ENCODE assay signal across 9 cellular contexts in genomic region chr19:12825259-12826131, GRCh38. TPM values are rescaled to one million over a fixed set of nuclear protein-coding genes. Genes with fewer than 3 reads are reported as not detected.
DNase-seq lines count a peak whose midpoint lies in the region; ATAC-seq and TF ChIP-seq lines count a peak whose summit lies in the region.
"Had no signal": no experiment of that assay in that cellular context is flagged by ENCODE, and none has a peak within 500 bp of the region (broad histone marks: within the 10 kb centered on the region; RNA-seq: fewer than 3 reads in every experiment).

No MANE protein-coding gene starts in this region.

- TF ChIP-seq EP300 in SK-N-SH (IDR thresholded peaks at IDR 0.05; ENCODE audit: borderline replicate concordance in 1 of 2, low read depth in 1 of 2, low read length in 1 of 2): no peak

- TF ChIP-seq RAD21 in SK-N-SH (IDR thresholded peaks at IDR 0.05; ENCODE audit: low read length): peak; percentile 36

- H3K27ac ChIP-seq in SK-N-SH (ENCODE audit: low read depth in 2 of 2, low read length in 1 of 2) (no peak overlapping the region), hepatocyte (no peak overlapping the region)
- H3K27ac ChIP-seq: gastroesophageal sphincter had no signal

- H4K20me1 ChIP-seq in SK-N-SH (ENCODE audit: insufficient read depth): no peaks in the 10 kb centered on the region
- no peaks in the 10 kb centered on the region for H4K20me1 ChIP-seq in hepatocyte (ENCODE audit: insufficient read depth, poor library complexity, severe bottlenecking)

- no peak overlapping the region for H3K9ac ChIP-seq in SK-N-SH

- POLR2A ChIA-PET in SK-N-SH (lab: Yijun Ruan, JAX): no interaction called here

- ATAC-seq in HG02938 (IDR thresholded peaks at IDR 0.05; ENCODE audit: unreplicated experiment) (no peak), HG02852 (IDR thresholded peaks at IDR 0.05; ENCODE audit: unreplicated experiment) (no peak)
- ATAC-seq: gastroesophageal sphincter had no signal

- DNase-seq in stimulated activated CD4-positive, alpha-beta T cell treated with anti-CD3 and anti-CD28 coated beads, Interleukin-15, amount 100 ng/mL, for 24 hours: peak; percentile 63
- no peak for DNase-seq in stimulated activated CD4-positive, alpha-beta T cell treated with anti-CD3 and anti-CD28 coated beads, Interleukin-1b, Interleukin-23, amount 100 ng/mL, for 48 hours
- DNase-seq in SK-N-SH: peak; percentile 88
- peak; percentile 54 for DNase-seq in hepatocyte (ENCODE audit: low spot score)
- no peak for DNase-seq in NCI-H2171 treated with DMSO at 0.1 percent for 48 hours (lab: John Stamatoyannopoulos, UW)
- no peak for DNase-seq in HCEC 1CT

- peak; percentile 48 for TF ChIP-seq CTCF in SK-N-SH (IDR thresholded peaks at IDR 0.05)
- TF ChIP-seq CTCF in hepatocyte (IDR thresholded peaks at IDR 0.05; ENCODE audit: poor library complexity): peak; percentile 51

- H3K27me3 ChIP-seq in SK-N-SH (ENCODE audit: insufficient read depth): no peaks in the 10 kb centered on the region
- H3K27me3 ChIP-seq in hepatocyte: peaks cover 34% of the 10 kb centered on the region

- H3K9me2 ChIP-seq in SK-N-SH (no peaks in the 10 kb centered on the region), hepatocyte (replicated peaks; ENCODE audit: insufficient read depth) (no peaks in the 10 kb centered on the region)

- H3K4me2 ChIP-seq in SK-N-SH (no peak overlapping the region), hepatocyte (peak overlapping the region; percentile 65)

- H3K4me1 ChIP-seq in SK-N-SH (ENCODE audit: control insufficient read depth in 1 of 2, insufficient read depth in 2 of 2, low read depth in 1 of 2, low read length in 1 of 2) (peaks cover 0 to 8% of the 10 kb centered on the region in 2 experiments; a peak in 1 of 4 replicates), hepatocyte (ENCODE audit: insufficient read depth) (no peaks in the 10 kb centered on the region)

- CTCF ChIA-PET in SK-N-SH (lab: Yijun Ruan, JAX): interaction anchor here (0.5 to 5.4 kb wide), 18 partner anchors 11 to 103 kb away, joined by 3 to 48 read pairs (median 4); partner anchors contain the start of genes DNASE2, MAST1, RNASEH2A and THSD8

- no peaks in the 10 kb centered on the region for H3F3A ChIP-seq in SK-N-SH (replicated peaks; ENCODE audit: insufficient read depth)

- H3K36me3 ChIP-seq in SK-N-SH (replicated peaks in 1 of 2; ENCODE audit: control insufficient read depth in 1 of 2, insufficient read depth in 2 of 2, low read length in 1 of 2) (no peaks in the 10 kb centered on the region), hepatocyte (replicated peaks; ENCODE audit: insufficient read depth, low read depth) (no peaks in the 10 kb centered on the region)
- H3K36me3 ChIP-seq: gastroesophageal sphincter had no signal

- H3K79me2 ChIP-seq in SK-N-SH (ENCODE audit: insufficient read depth): no peaks in the 10 kb centered on the region
- H3K79me2 ChIP-seq in hepatocyte: no peaks in the 10 kb centered on the region

- WGBS in SK-N-SH (ENCODE audit: low lambda C conversion rate): 36% methylated on average over 32 of the region's 46 CpGs
- WGBS in hepatocyte (ENCODE audit: low lambda C conversion rate, missing lambda C conversion rate): 10% methylated on average over 32 of the region's 46 CpGs

- no peaks in the 10 kb centered on the region for H3K9me3 ChIP-seq in SK-N-SH
- no peaks in the 10 kb centered on the region for H3K9me3 ChIP-seq in hepatocyte (ENCODE audit: low read depth)

- H3K4me3 ChIP-seq in SK-N-SH (ENCODE audit: low read depth in 2 of 2, low read length in 1 of 2) (peak overlapping the region in 1 of 2 experiments; percentile 15; a peak in 1 of 4 replicates), hepatocyte (no peak overlapping the region)
- H3K4me3 ChIP-seq: gastroesophageal sphincter had no signal

- H2AFZ ChIP-seq in SK-N-SH (ENCODE audit: low read depth) (no peak overlapping the region), hepatocyte (no peak overlapping the region)

TF ChIP-seq in SK-N-SH, 30 proteins besides CTCF, POLR2A, EP300 and RAD21 (continues in another document):
- TF ChIP-seq SMC3 (IDR thresholded peaks at IDR 0.05; ENCODE audit: low read depth, low read length): peak; percentile 9; the same call in 1 of the 2 replicates
- TF ChIP-seq ELF1 (IDR thresholded peaks at IDR 0.05): no peak
- peak; percentile 50 for TF ChIP-seq MAX (IDR thresholded peaks at IDR 0.05; ENCODE audit: low read depth)
- TF ChIP-seq CHD2 (IDR thresholded peaks at IDR 0.05; ENCODE audit: low read length, partially characterized antibody): no peak
- no peak for TF ChIP-seq NFIC (IDR thresholded peaks at IDR 0.05; ENCODE audit: borderline replicate concordance)
- TF ChIP-seq SIN3A (IDR thresholded peaks at IDR 0.05; ENCODE audit: borderline replicate concordance, low read depth, low read length): no peak
- TF ChIP-seq TEAD4 (IDR thresholded peaks at IDR 0.05; ENCODE audit: borderline replicate concordance, insufficient read depth): no peak
- no peak for TF ChIP-seq YY1 (IDR thresholded peaks at IDR 0.05; ENCODE audit: low read depth)
- TF ChIP-seq, protein P1, sequence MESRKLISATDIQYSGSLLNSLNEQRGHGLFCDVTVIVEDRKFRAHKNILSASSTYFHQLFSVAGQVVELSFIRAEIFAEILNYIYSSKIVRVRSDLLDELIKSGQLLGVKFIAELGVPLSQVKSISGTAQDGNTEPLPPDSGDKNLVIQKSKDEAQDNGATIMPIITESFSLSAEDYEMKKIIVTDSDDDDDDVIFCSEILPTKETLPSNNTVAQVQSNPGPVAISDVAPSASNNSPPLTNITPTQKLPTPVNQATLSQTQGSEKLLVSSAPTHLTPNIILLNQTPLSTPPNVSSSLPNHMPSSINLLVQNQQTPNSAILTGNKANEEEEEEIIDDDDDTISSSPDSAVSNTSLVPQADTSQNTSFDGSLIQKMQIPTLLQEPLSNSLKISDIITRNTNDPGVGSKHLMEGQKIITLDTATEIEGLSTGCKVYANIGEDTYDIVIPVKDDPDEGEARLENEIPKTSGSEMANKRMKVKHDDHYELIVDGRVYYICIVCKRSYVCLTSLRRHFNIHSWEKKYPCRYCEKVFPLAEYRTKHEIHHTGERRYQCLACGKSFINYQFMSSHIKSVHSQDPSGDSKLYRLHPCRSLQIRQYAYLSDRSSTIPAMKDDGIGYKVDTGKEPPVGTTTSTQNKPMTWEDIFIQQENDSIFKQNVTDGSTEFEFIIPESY (IDR thresholded peaks at IDR 0.05; ENCODE audit: borderline replicate concordance, low read depth): no peak
- no peak for TF ChIP-seq RFX5 (IDR thresholded peaks at IDR 0.05; ENCODE audit: low read length)
- no peak for TF ChIP-seq GABPA (IDR thresholded peaks at IDR 0.05; ENCODE audit: low read depth)
- no peak for TF ChIP-seq TAF1 (IDR thresholded peaks at IDR 0.05; ENCODE audit: borderline replicate concordance, low read depth, low read length)
- no peak for TF ChIP-seq FOXJ3 (CRISPR knock-in tag; IDR thresholded peaks at IDR 0.05)
- TF ChIP-seq, protein P2, sequence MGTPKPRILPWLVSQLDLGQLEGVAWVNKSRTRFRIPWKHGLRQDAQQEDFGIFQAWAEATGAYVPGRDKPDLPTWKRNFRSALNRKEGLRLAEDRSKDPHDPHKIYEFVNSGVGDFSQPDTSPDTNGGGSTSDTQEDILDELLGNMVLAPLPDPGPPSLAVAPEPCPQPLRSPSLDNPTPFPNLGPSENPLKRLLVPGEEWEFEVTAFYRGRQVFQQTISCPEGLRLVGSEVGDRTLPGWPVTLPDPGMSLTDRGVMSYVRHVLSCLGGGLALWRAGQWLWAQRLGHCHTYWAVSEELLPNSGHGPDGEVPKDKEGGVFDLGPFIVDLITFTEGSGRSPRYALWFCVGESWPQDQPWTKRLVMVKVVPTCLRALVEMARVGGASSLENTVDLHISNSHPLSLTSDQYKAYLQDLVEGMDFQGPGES (IDR thresholded peaks at IDR 0.05; ENCODE audit: low read depth, low read length): no peak
- TF ChIP-seq USF1 (IDR thresholded peaks at IDR 0.05; ENCODE audit: borderline replicate concordance, low read depth): no peak
- TF ChIP-seq FOXM1 (IDR thresholded peaks at IDR 0.05; ENCODE audit: low read depth): no peak
- TF ChIP-seq FOSL2 (IDR thresholded peaks at IDR 0.05; ENCODE audit: borderline replicate concordance, low read depth): no peak

RNA-seq across cellular contexts. Expression of gene RTBDN, which starts 8.9 kb away (rescaled TPM):
- polyA plus RNA-seq in SK-N-SH (2012; rRNA removed): 0.47 and 0.72 TPM in 2 replicates
- 0.23 and 0.55 TPM in 2 replicates for polyA plus RNA-seq in SK-N-SH (2012; cell fraction: cytosol; rRNA removed)
- 0.27 and 0.31 TPM in 2 replicates for polyA plus RNA-seq in SK-N-SH (2012; cell fraction: nucleus; rRNA removed)
- total RNA-seq in hepatocyte: 0.32 TPM in 1 of 2 replicates, not detected in the other
- polyA plus RNA-seq in hepatocyte: 0.36 TPM in 1 of 2 replicates, not detected in the other

RNA-seq across cellular contexts. Expression of gene MAST1, which starts 12.8 kb away (rescaled TPM):
- polyA plus RNA-seq in SK-N-SH (2012; rRNA removed) (4.3 and 9.7 TPM in 2 replicates), hepatocyte (0.22 and 0.54 TPM in 2 replicates)
- 3.2 and 7.2 TPM in 2 replicates for polyA plus RNA-seq in SK-N-SH (2012; cell fraction: cytosol; rRNA removed)
- polyA plus RNA-seq in SK-N-SH (2012; cell fraction: nucleus; rRNA removed): 37.5 and 48.1 TPM in 2 replicates
- total RNA-seq in hepatocyte: 0.20 and 0.32 TPM in 2 replicates

RNA-seq across cellular contexts. Expression of gene RNASEH2A, which starts 19.1 kb away (rescaled TPM):
- polyA plus RNA-seq in SK-N-SH (2012; rRNA removed): 35.2 and 48.1 TPM in 2 replicates
- 29.8 and 35.8 TPM in 2 replicates for polyA plus RNA-seq in SK-N-SH (2012; cell fraction: cytosol; rRNA removed)
- 33.6 and 59.2 TPM in 2 replicates for polyA plus RNA-seq in SK-N-SH (2012; cell fraction: nucleus; rRNA removed)
- 8.3 and 9.3 TPM in 2 replicates for total RNA-seq in hepatocyte
- 20.4 and 25.7 TPM in 2 replicates for polyA plus RNA-seq in hepatocyte

RNA-seq across cellular contexts. Expression of gene THSD8, which starts 23.6 kb away (rescaled TPM):
- polyA plus RNA-seq in SK-N-SH (2012; rRNA removed) (not detected in 2 replicates), hepatocyte (5.1 and 5.7 TPM in 2 replicates)
- 0.33 TPM in 1 of 2 replicates, not detected in the other for polyA plus RNA-seq in SK-N-SH (2012; cell fraction: cytosol; rRNA removed)
- 2.9 TPM in 1 of 2 replicates, not detected in the other for polyA plus RNA-seq in SK-N-SH (2012; cell fraction: nucleus; rRNA removed)
- not detected in 2 replicates for total RNA-seq in hepatocyte
- total RNA-seq: gastroesophageal sphincter had no signal

RNA-seq across cellular contexts. Expression of gene PRDX2, which starts 23.9 kb away (rescaled TPM):
- 215 and 341 TPM in 2 replicates for polyA plus RNA-seq in SK-N-SH (2012; rRNA removed)
- 167 and 232 TPM in 2 replicates for polyA plus RNA-seq in SK-N-SH (2012; cell fraction: cytosol; rRNA removed)
- 138 and 161 TPM in 2 replicates for polyA plus RNA-seq in SK-N-SH (2012; cell fraction: nucleus; rRNA removed)
- 497 and 589 TPM in 2 replicates for total RNA-seq in hepatocyte
- polyA plus RNA-seq in hepatocyte: 581 and 582 TPM in 2 replicates

Comparison
In these comparisons a context has a peak if more than half of its experiments do, and no peak if none do; other contexts are left out.
1. DNase-seq: peak in stimulated activated CD4-positive, alpha-beta T cell treated with anti-CD3 and anti-CD28 coated beads, Interleukin-15, amount 100 ng/mL, for 24 hours (single experiment), SK-N-SH (single experiment) and hepatocyte (single experiment); none in stimulated activated CD4-positive, alpha-beta T cell treated with anti-CD3 and anti-CD28 coated beads, Interleukin-1b, Interleukin-23, amount 100 ng/mL, for 48 hours (single experiment), NCI-H2171 treated with DMSO at 0.1 percent for 48 hours (single experiment) and HCEC 1CT (single experiment).